1 cellular context compared by ENCODE assay signal in the genomic region with DNA sequence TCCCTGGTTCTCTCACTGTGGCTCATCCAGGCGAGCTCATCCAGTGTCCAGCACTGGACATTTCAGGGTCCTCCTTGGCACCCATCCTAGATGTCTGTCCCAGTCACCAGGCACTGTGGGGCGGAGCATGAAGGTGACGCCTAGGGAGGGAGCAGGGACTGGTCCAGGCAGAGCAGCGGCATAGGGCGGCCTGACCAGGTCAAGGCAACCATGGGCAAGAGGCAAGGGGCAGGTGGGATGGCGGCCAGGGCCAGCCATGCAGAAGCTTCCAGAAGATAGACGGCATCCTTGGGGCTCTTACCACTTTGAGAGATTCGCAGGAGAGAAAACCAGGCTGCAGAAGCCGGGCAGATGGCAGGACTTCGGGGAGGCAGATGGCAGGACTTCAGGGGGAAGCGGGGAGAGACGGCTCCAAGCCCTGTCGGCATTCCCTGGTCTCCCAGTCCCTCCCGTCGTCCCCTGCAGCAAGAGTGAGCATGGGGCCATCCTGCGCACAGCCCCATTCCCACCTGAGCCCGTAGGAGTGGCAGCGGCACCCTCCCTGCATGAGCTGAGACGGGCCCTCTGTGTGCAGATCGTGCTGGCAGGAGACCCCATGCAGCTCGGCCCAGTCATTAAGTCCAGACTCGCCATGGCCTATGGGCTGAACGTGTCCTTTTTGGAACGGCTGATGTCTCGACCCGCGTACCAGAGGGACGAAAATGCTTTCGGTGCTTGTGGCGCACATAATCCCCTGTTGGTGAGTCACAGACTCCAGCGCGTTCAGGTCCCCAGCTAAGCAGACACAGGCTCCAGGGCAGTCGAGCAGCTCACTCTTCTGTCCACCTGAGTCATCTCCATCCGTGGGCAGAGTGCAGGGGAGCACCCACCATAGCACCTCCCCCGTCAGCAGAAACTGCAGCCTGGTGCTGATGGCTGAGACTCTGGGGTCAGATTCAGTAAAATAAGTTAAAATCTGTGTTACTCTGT.
TF ChIP-seq lines count a peak whose summit lies in the region.

No MANE protein-coding gene starts in this region.

TF ChIP-seq in K562, 482 proteins besides CTCF, POLR2A, EP300 and RAD21:
- TF ChIP-seq ZNF445 (CRISPR knock-in tag; IDR thresholded peaks at IDR 0.05; ENCODE audit: low read depth) (no peak), EGR1 (conservative IDR thresholded peaks at IDR 0.05) (peak; percentile 74)
- TF ChIP-seq, protein P1, sequence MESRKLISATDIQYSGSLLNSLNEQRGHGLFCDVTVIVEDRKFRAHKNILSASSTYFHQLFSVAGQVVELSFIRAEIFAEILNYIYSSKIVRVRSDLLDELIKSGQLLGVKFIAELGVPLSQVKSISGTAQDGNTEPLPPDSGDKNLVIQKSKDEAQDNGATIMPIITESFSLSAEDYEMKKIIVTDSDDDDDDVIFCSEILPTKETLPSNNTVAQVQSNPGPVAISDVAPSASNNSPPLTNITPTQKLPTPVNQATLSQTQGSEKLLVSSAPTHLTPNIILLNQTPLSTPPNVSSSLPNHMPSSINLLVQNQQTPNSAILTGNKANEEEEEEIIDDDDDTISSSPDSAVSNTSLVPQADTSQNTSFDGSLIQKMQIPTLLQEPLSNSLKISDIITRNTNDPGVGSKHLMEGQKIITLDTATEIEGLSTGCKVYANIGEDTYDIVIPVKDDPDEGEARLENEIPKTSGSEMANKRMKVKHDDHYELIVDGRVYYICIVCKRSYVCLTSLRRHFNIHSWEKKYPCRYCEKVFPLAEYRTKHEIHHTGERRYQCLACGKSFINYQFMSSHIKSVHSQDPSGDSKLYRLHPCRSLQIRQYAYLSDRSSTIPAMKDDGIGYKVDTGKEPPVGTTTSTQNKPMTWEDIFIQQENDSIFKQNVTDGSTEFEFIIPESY (CRISPR knock-in tag; IDR thresholded peaks at IDR 0.05) = peak; percentile 76
